Comparison of ENCODE assay signal across 1 cellular context in genomic region chr18:43267818-43268217, GRCh38.
TF ChIP-seq lines count a peak whose summit lies in the region.

No MANE protein-coding gene starts in this region.

TF ChIP-seq in HepG2, 621 proteins besides CTCF, POLR2A, EP300 and RAD21 (continued from another document):
- TF ChIP-seq, protein P1, sequence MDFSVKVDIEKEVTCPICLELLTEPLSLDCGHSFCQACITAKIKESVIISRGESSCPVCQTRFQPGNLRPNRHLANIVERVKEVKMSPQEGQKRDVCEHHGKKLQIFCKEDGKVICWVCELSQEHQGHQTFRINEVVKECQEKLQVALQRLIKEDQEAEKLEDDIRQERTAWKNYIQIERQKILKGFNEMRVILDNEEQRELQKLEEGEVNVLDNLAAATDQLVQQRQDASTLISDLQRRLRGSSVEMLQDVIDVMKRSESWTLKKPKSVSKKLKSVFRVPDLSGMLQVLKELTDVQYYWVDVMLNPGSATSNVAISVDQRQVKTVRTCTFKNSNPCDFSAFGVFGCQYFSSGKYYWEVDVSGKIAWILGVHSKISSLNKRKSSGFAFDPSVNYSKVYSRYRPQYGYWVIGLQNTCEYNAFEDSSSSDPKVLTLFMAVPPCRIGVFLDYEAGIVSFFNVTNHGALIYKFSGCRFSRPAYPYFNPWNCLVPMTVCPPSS (IDR thresholded peaks at IDR 0.05): no peak
- no peak for TF ChIP-seq ZSCAN21 (CRISPR knock-in tag; IDR thresholded peaks at IDR 0.05; ENCODE audit: borderline replicate concordance)
- TF ChIP-seq YEATS4 (CRISPR knock-in tag; IDR thresholded peaks at IDR 0.05; ENCODE audit: borderline replicate concordance): no peak
- no peak for TF ChIP-seq KAT7 (CRISPR knock-in tag; IDR thresholded peaks at IDR 0.05; ENCODE audit: borderline replicate concordance)
- TF ChIP-seq, protein P2, sequence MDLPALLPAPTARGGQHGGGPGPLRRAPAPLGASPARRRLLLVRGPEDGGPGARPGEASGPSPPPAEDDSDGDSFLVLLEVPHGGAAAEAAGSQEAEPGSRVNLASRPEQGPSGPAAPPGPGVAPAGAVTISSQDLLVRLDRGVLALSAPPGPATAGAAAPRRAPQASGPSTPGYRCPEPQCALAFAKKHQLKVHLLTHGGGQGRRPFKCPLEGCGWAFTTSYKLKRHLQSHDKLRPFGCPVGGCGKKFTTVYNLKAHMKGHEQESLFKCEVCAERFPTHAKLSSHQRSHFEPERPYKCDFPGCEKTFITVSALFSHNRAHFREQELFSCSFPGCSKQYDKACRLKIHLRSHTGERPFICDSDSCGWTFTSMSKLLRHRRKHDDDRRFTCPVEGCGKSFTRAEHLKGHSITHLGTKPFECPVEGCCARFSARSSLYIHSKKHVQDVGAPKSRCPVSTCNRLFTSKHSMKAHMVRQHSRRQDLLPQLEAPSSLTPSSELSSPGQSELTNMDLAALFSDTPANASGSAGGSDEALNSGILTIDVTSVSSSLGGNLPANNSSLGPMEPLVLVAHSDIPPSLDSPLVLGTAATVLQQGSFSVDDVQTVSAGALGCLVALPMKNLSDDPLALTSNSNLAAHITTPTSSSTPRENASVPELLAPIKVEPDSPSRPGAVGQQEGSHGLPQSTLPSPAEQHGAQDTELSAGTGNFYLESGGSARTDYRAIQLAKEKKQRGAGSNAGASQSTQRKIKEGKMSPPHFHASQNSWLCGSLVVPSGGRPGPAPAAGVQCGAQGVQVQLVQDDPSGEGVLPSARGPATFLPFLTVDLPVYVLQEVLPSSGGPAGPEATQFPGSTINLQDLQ (CRISPR knock-in tag; IDR thresholded peaks at IDR 0.05): no peak
- TF ChIP-seq, protein P3, sequence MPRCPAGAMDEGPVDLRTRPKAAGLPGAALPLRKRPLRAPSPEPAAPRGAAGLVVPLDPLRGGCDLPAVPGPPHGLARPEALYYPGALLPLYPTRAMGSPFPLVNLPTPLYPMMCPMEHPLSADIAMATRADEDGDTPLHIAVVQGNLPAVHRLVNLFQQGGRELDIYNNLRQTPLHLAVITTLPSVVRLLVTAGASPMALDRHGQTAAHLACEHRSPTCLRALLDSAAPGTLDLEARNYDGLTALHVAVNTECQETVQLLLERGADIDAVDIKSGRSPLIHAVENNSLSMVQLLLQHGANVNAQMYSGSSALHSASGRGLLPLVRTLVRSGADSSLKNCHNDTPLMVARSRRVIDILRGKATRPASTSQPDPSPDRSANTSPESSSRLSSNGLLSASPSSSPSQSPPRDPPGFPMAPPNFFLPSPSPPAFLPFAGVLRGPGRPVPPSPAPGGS (CRISPR knock-in tag; IDR thresholded peaks at IDR 0.05): no peak
